ENCODE assay signal across 6 cellular contexts in genomic region chr12:57765698-57766463, GRCh38. TPM values are rescaled to one million over a fixed set of nuclear protein-coding genes. Genes with fewer than 3 reads are reported as not detected.
DNase-seq lines count a peak whose midpoint lies in the region; ATAC-seq lines count a peak whose summit lies in the region.

No MANE protein-coding gene starts in this region.

- no peaks in the 10 kb centered on the region for H3K9me3 ChIP-seq in mesodermal cell (ENCODE audit: control insufficient read depth, low read length)

- ATAC-seq in activated T-cell treated with anti-CD3 and anti-CD28 coated beads, Interleukin-2, amount 50 U/mL, for 72 hours (replicated peaks in 1 of 2), result peak; percentile 19 to 34
- ATAC-seq in HG02973 (IDR thresholded peaks at IDR 0.05; ENCODE audit: unreplicated experiment), result no peak

- H3K27me3 Mint-ChIP-seq in activated T-cell treated with anti-CD3 and anti-CD28 coated beads, Interleukin-2, amount 50 U/mL, for 72 hours (ENCODE audit: low read depth), result no peaks in the 10 kb centered on the region

- H3K4me3 Mint-ChIP-seq in activated T-cell treated with anti-CD3 and anti-CD28 coated beads, Interleukin-2, amount 50 U/mL, for 72 hours, result peak overlapping the region; percentile 89 to 90

- peaks cover 23% of the 10 kb centered on the region for H3K36me3 ChIP-seq in mesodermal cell (ENCODE audit: control insufficient read depth, insufficient read depth, low read length)

- peaks cover 10% of the 10 kb centered on the region for H3K4me1 ChIP-seq in mesodermal cell (ENCODE audit: control insufficient read depth, insufficient read depth, low read length, poor library complexity, severe bottlenecking)

- H3K36me3 Mint-ChIP-seq in activated T-cell treated with anti-CD3 and anti-CD28 coated beads, Interleukin-2, amount 50 U/mL, for 72 hours (ENCODE audit: insufficient read depth in 2 of 2), result peaks cover 0 to 14% of the 10 kb centered on the region in 2 donors

- 3 to 7% methylated on average over 27 to 32 of the region's 40 CpGs for WGBS in mesodermal cell (ENCODE audit: insufficient coverage in 2 of 2), 2 experiments

- no peak overlapping the region for H3K27ac ChIP-seq in mesodermal cell (ENCODE audit: low read depth, low read length, severe bottlenecking)

- H3K9me3 Mint-ChIP-seq in activated T-cell treated with anti-CD3 and anti-CD28 coated beads, Interleukin-2, amount 50 U/mL, for 72 hours, result no peaks in the 10 kb centered on the region

- H3K4me3 ChIP-seq in mesodermal cell (ENCODE audit: extremely low read depth, insufficient read depth, low read length, poor library complexity, severe bottlenecking), result peak overlapping the region; percentile 9

- H3K27ac Mint-ChIP-seq in activated T-cell treated with anti-CD3 and anti-CD28 coated beads, Interleukin-2, amount 50 U/mL, for 72 hours, result peak overlapping the region; percentile 31

- peaks cover 41% of the 10 kb centered on the region for H3K4me1 Mint-ChIP-seq in activated T-cell treated with anti-CD3 and anti-CD28 coated beads, Interleukin-2, amount 50 U/mL, for 72 hours (ENCODE audit: low read depth)

- DNase-seq in ELF-1 (ENCODE audit: low read depth, low spot score) (peak; percentile 21), head of caudate nucleus (no peak), NCI-H1105 treated with DMSO at 0.1 percent for 48 hours (lab: John Stamatoyannopoulos, UW) (no peak)
- DNase-seq in activated T-cell treated with anti-CD3 and anti-CD28 coated beads, Interleukin-2, amount 50 U/mL, for 72 hours, result peak; percentile 28 to 30

- intact Hi-C loops in head of caudate nucleus (cut with DNase I), result no loop called here

RNA-seq across cellular contexts. Expression of gene CYP27B1, which starts 1.0 kb away (rescaled TPM):
- 10 to 100 TPM; 11.1 to 14.7 TPM for total RNA-seq in activated T-cell treated with anti-CD3 and anti-CD28 coated beads, Interleukin-2, amount 50 U/mL, for 72 hours
- polyA plus RNA-seq in mesodermal cell (2013, experiment 1 of 2), result 0.18 TPM
- polyA plus RNA-seq in mesodermal cell (2013, experiment 2 of 2), result 2.0 TPM

RNA-seq across cellular contexts. Expression of gene METTL1, which starts 6.0 kb away (rescaled TPM):
- total RNA-seq in activated T-cell treated with anti-CD3 and anti-CD28 coated beads, Interleukin-2, amount 50 U/mL, for 72 hours, result 10 to 100 TPM; 18.7 TPM
- polyA plus RNA-seq in mesodermal cell (2013, experiment 1 of 2), result 13.9 TPM
- polyA plus RNA-seq in mesodermal cell (2013, experiment 2 of 2), result 14.4 TPM

RNA-seq across cellular contexts. Expression of gene EEF1AKMT3, which starts 6.5 kb away (rescaled TPM):
- 1 to 10 TPM; 4.9 to 6.9 TPM for total RNA-seq in activated T-cell treated with anti-CD3 and anti-CD28 coated beads, Interleukin-2, amount 50 U/mL, for 72 hours
- polyA plus RNA-seq in mesodermal cell (2013, experiment 1 of 2), result 6.4 TPM
- 5.1 TPM for polyA plus RNA-seq in mesodermal cell (2013, experiment 2 of 2)

RNA-seq across cellular contexts. Expression of gene MARCHF9, which starts 11.0 kb away (rescaled TPM):
- total RNA-seq in activated T-cell treated with anti-CD3 and anti-CD28 coated beads, Interleukin-2, amount 50 U/mL, for 72 hours, result 10 to 100 TPM; 30.2 to 32.9 TPM
- 6.3 TPM for polyA plus RNA-seq in mesodermal cell (2013, experiment 1 of 2)
- 4.2 TPM for polyA plus RNA-seq in mesodermal cell (2013, experiment 2 of 2)

RNA-seq across cellular contexts. Expression of gene CDK4, which starts 13.8 kb away (rescaled TPM):
- 100 to 1,000 TPM; 150 to 154 TPM for total RNA-seq in activated T-cell treated with anti-CD3 and anti-CD28 coated beads, Interleukin-2, amount 50 U/mL, for 72 hours
- polyA plus RNA-seq in mesodermal cell (2013, experiment 1 of 2), result 152 TPM
- 122 TPM for polyA plus RNA-seq in mesodermal cell (2013, experiment 2 of 2)

Comparison
In these comparisons a context has a peak if more than half of its experiments do, and no peak if none do; other contexts are left out.
1. DNase-seq: peak in ELF-1 (single experiment) and activated T-cell treated with anti-CD3 and anti-CD28 coated beads, Interleukin-2, amount 50 U/mL, for 72 hours (2 of 2); none in head of caudate nucleus (0 of 42) and NCI-H1105 treated with DMSO at 0.1 percent for 48 hours (single experiment).